8 cellular contexts compared by ENCODE assay signal in genomic region chr13:28805193-28805819, GRCh38. TPM values are rescaled to one million over a fixed set of nuclear protein-coding genes. Genes with fewer than 3 reads are reported as not detected.
DNase-seq lines count a peak whose midpoint lies in the region; ATAC-seq and TF ChIP-seq lines count a peak whose summit lies in the region.

No MANE protein-coding gene starts in this region.

- H3K4me1 ChIP-seq in left lung = no peaks in the 10 kb centered on the region
- H3K4me1 ChIP-seq in psoas muscle = no peaks in the 10 kb centered on the region

- ATAC-seq in activated CD8-positive, alpha-beta T cell treated with anti-CD3 and anti-CD28 coated beads for 36 hours = no peak
- ATAC-seq in left lung = no peak
- no peak for ATAC-seq in GM21737 (IDR thresholded peaks at IDR 0.05; ENCODE audit: unreplicated experiment)
- no peak for ATAC-seq in psoas muscle
- no peak for ATAC-seq in GM19452 (IDR thresholded peaks at IDR 0.05; ENCODE audit: unreplicated experiment)
- ATAC-seq in HG02759 (IDR thresholded peaks at IDR 0.05; ENCODE audit: unreplicated experiment) = no peak

- CTCF ChIA-PET in activated CD8-positive, alpha-beta T cell treated with anti-CD3 and anti-CD28 coated beads for 36 hours (lab: Charles Lee) = interaction anchor here (0.7 to 1.0 kb wide), 3 partner anchors 10 to 38 kb away, joined by 3 read pairs; no protein-coding TSS in a partner anchor

- POLR2A ChIA-PET in activated CD8-positive, alpha-beta T cell treated with anti-CD3 and anti-CD28 coated beads for 36 hours (lab: Charles Lee) = no interaction called here

- H3K27me3 Mint-ChIP-seq in activated CD8-positive, alpha-beta T cell treated with anti-CD3 and anti-CD28 coated beads for 36 hours = peaks cover 6% of the 10 kb centered on the region

- H3K27ac ChIP-seq in left lung = no peak overlapping the region
- no peak overlapping the region for H3K27ac ChIP-seq in psoas muscle

- TF ChIP-seq CTCF in activated CD8-positive, alpha-beta T cell treated with anti-CD3 and anti-CD28 coated beads for 36 hours (IDR thresholded peaks at IDR 0.05) = peak; percentile 56
- peak; percentile 12 to 43 for TF ChIP-seq CTCF in left lung (IDR thresholded peaks at IDR 0.05)
- no peak for TF ChIP-seq CTCF in psoas muscle (IDR thresholded peaks at IDR 0.05)

- H3K27me3 ChIP-seq in left lung (peaks cover 0 to 14% of the 10 kb centered on the region in 2 donors), psoas muscle (ENCODE audit: insufficient read depth in 3 of 3, low read length in 2 of 3) (peaks cover 0 to 4% (median 3%) of the 10 kb centered on the region in 3 donors)

- peaks cover 0 to 14% of the 10 kb centered on the region in 2 donors for H3K9me3 ChIP-seq in left lung
- H3K9me3 ChIP-seq in psoas muscle = no peaks in the 10 kb centered on the region

- H3K36me3 Mint-ChIP-seq in activated CD8-positive, alpha-beta T cell treated with anti-CD3 and anti-CD28 coated beads for 36 hours (ENCODE audit: low read depth) = no peaks in the 10 kb centered on the region

- intact Hi-C loops in activated CD8-positive, alpha-beta T cell treated with anti-CD3 and anti-CD28 coated beads for 36 hours (cut with micrococcal nuclease) = no loop called here
- intact Hi-C loops in left lung (cut with DNase I) = no loop called here
- intact Hi-C loops in psoas muscle (cut with DNase I) = no loop called here

- WGBS in psoas muscle, 3 donors = 46 to 51% (median 47%) methylated on average over 11 of the region's 11 CpGs

- no peaks in the 10 kb centered on the region for H3K4me1 Mint-ChIP-seq in activated CD8-positive, alpha-beta T cell treated with anti-CD3 and anti-CD28 coated beads for 36 hours (ENCODE audit: low read depth)

- H3K36me3 ChIP-seq in left lung (no peaks in the 10 kb centered on the region), psoas muscle (ENCODE audit: insufficient read depth in 1 of 2, low read depth in 1 of 2) (no peaks in the 10 kb centered on the region)

- DNase-seq in CD1c-positive myeloid dendritic cell (ENCODE audit: extremely low spot score) (peak; percentile 33), HT1080 (ENCODE audit: low read depth) (peak; percentile 23), left lung (peak in 1 of 2 donors; percentile 73), psoas muscle (no peak)
- DNase-seq in activated CD8-positive, alpha-beta T cell treated with anti-CD3 and anti-CD28 coated beads for 36 hours = peak; percentile 68

- H3K4me3 ChIP-seq in left lung = no peak overlapping the region
- H3K4me3 ChIP-seq in psoas muscle = no peak overlapping the region

- no peak overlapping the region for H3K27ac Mint-ChIP-seq in activated CD8-positive, alpha-beta T cell treated with anti-CD3 and anti-CD28 coated beads for 36 hours

- peaks cover 14% of the 10 kb centered on the region for H3K9me3 Mint-ChIP-seq in activated CD8-positive, alpha-beta T cell treated with anti-CD3 and anti-CD28 coated beads for 36 hours

- no peak overlapping the region for H3K4me3 Mint-ChIP-seq in activated CD8-positive, alpha-beta T cell treated with anti-CD3 and anti-CD28 coated beads for 36 hours

RNA-seq across cellular contexts. Expression of gene MTUS2, which starts 14.8 kb away (rescaled TPM):
- total RNA-seq in HT1080 (2014; rRNA removed; shearing (Covaris generic)) = under 0.01 and 0.19 TPM in 2 replicates
- polyA plus RNA-seq in HT1080 (2015; cell fraction: cytosol; rRNA removed) = not detected in 2 replicates
- not detected in 2 replicates for polyA plus RNA-seq in HT1080 (2015; cell fraction: nucleus; rRNA removed)
- not detected for total RNA-seq in activated CD8-positive, alpha-beta T cell treated with anti-CD3 and anti-CD28 coated beads for 36 hours
- total RNA-seq in left lung = under 1 TPM; 0.21 to 0.26 TPM
- under 1 TPM in 2 of 4 donors, not detected in 2; 0.32 to 0.79 TPM for total RNA-seq in psoas muscle
- polyA plus RNA-seq in psoas muscle = under 1 TPM; 0.03 to 0.14 (median 0.03) TPM

Comparison
In these comparisons a context has a peak if more than half of its experiments do, and no peak if none do; other contexts are left out.
1. DNase-seq: peak in CD1c-positive myeloid dendritic cell (single experiment), HT1080 (single experiment) and activated CD8-positive, alpha-beta T cell treated with anti-CD3 and anti-CD28 coated beads for 36 hours (single experiment); none in psoas muscle (0 of 2).